1 cellular context compared by ENCODE assay signal in the genomic region with DNA sequence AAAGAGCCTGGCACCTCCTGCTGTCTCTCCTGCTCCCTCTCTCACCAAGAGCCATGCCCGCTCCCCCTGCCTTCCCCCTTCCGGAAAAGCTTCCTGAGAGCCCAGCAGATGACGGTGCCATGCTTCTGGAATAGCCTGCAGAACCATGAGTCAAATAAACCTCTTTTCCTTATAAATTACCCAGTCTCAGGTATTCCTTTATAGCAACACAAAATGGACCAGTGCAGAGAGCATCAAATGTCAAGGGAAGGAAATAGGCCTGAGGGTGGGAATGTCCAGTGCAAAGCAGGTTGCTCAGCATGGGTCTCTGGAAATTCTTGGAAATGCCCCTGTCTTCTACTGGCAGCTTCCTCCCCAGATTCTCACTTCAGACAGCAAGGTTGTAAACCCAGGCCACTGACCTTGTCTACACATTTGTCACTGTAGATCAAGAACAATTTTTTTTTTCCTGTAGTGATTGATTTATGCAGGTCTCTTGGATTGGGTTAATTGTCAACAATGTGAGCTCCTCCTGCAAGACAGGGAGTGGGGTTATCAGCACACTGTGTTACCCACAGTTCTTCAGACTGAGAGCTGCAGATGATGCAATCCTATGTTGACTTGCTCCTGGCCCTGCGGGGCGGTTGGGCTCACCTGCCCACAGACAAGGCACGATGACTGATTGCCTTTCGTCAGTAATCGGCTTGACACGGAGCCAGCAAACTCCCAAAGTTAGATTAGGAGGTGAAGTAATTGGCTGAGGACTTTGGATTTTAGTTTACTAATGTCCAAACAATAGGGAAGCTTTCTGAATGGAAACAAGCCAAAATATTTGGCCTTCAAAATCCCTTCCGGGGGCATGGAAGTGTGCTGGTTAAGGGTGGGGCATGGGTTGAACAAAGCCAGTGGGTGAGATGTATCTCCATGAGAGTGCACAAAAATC.
TF ChIP-seq lines count a peak whose summit lies in the region.

No MANE protein-coding gene starts in this region.

TF ChIP-seq in HepG2, 621 proteins besides CTCF, POLR2A, EP300 and RAD21 (continued from another document and continues in another):
- TF ChIP-seq, protein P1, sequence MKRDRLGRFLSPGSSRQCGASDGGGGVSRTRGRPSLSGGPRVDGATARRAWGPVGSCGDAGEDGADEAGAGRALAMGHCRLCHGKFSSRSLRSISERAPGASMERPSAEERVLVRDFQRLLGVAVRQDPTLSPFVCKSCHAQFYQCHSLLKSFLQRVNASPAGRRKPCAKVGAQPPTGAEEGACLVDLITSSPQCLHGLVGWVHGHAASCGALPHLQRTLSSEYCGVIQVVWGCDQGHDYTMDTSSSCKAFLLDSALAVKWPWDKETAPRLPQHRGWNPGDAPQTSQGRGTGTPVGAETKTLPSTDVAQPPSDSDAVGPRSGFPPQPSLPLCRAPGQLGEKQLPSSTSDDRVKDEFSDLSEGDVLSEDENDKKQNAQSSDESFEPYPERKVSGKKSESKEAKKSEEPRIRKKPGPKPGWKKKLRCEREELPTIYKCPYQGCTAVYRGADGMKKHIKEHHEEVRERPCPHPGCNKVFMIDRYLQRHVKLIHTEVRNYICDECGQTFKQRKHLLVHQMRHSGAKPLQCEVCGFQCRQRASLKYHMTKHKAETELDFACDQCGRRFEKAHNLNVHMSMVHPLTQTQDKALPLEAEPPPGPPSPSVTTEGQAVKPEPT (CRISPR knock-in tag; IDR thresholded peaks at IDR 0.05; ENCODE audit: low read depth) = no peak
- TF ChIP-seq MXI1 (IDR thresholded peaks at IDR 0.05; ENCODE audit: borderline replicate concordance, low read depth, low read length) (no peak), FOXC1 (CRISPR knock-in tag; IDR thresholded peaks at IDR 0.05; ENCODE audit: borderline replicate concordance) (no peak), ASH2L (IDR thresholded peaks at IDR 0.05; ENCODE audit: insufficient read length, low read depth, low read length) (no peak), PLRG1 (conservative IDR thresholded peaks at IDR 0.05) (no peak), ZNF790 (CRISPR knock-in tag; IDR thresholded peaks at IDR 0.05; ENCODE audit: borderline replicate concordance) (no peak), ZNF12 (CRISPR knock-in tag; IDR thresholded peaks at IDR 0.05) (peak; percentile 63; the same call in 1 of the 2 replicates), ZNF337 (CRISPR knock-in tag; IDR thresholded peaks at IDR 0.05; ENCODE audit: borderline replicate concordance, low read depth) (no peak), HCFC1 (IDR thresholded peaks at IDR 0.05; ENCODE audit: low read depth, low read length) (no peak), FOXM1 (CRISPR knock-in tag; IDR thresholded peaks at IDR 0.05) (no peak), SOX13 (IDR thresholded peaks at IDR 0.05) (peak; percentile 70), SOX13 (CRISPR knock-in tag; conservative IDR thresholded peaks at IDR 0.05 in 1 of 2, IDR thresholded peaks at IDR 0.05 in 1 of 2) (peak in 1 of 2 experiments; percentile 93; a peak in 2 of 4 replicates), JARID2 (CRISPR knock-in tag; IDR thresholded peaks at IDR 0.05; ENCODE audit: insufficient replicate concordance) (no peak), DNMT3B (CRISPR knock-in tag; conservative IDR thresholded peaks at IDR 0.05) (no peak), ZNF550 (CRISPR knock-in tag; IDR thresholded peaks at IDR 0.05; ENCODE audit: borderline replicate concordance) (no peak), HNF4G (IDR thresholded peaks at IDR 0.05; ENCODE audit: borderline replicate concordance, low read depth, low read length) (peak; percentile 48; the same call in 1 of the 2 replicates), HNF4G (CRISPR knock-in tag; IDR thresholded peaks at IDR 0.05; ENCODE audit: borderline replicate concordance, low read depth) (0 out of 2 replicates have a peak, but pooled peaks have one; percentile 42), RFX3 (CRISPR knock-in tag; IDR thresholded peaks at IDR 0.05) (no peak), ZNF274 (CRISPR knock-in tag; IDR thresholded peaks at IDR 0.05) (no peak), ZBTB20 (CRISPR knock-in tag; IDR thresholded peaks at IDR 0.05; ENCODE audit: borderline replicate concordance, low read depth) (no peak), PAX8 (CRISPR knock-in tag; IDR thresholded peaks at IDR 0.05; ENCODE audit: borderline replicate concordance) (no peak), TBP (CRISPR knock-in tag; IDR thresholded peaks at IDR 0.05) (no peak), TOE1 (CRISPR knock-in tag; IDR thresholded peaks at IDR 0.05) (no peak), KDM4B (CRISPR knock-in tag; IDR thresholded peaks at IDR 0.05) (0 out of 2 replicates have a peak, but pooled peaks have one; percentile 67), ZNF724P (CRISPR knock-in tag; IDR thresholded peaks at IDR 0.05; ENCODE audit: borderline replicate concordance) (no peak), LCORL (IDR thresholded peaks at IDR 0.05) (peak; percentile 41; the same call in 1 of the 2 replicates), LCORL (CRISPR knock-in tag; IDR thresholded peaks at IDR 0.05) (peak; percentile 94)
- TF ChIP-seq, protein P2, sequence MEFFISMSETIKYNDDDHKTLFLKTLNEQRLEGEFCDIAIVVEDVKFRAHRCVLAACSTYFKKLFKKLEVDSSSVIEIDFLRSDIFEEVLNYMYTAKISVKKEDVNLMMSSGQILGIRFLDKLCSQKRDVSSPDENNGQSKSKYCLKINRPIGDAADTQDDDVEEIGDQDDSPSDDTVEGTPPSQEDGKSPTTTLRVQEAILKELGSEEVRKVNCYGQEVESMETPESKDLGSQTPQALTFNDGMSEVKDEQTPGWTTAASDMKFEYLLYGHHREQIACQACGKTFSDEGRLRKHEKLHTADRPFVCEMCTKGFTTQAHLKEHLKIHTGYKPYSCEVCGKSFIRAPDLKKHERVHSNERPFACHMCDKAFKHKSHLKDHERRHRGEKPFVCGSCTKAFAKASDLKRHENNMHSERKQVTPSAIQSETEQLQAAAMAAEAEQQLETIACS (CRISPR knock-in tag; IDR thresholded peaks at IDR 0.05) = no peak
- TF ChIP-seq, protein P3, sequence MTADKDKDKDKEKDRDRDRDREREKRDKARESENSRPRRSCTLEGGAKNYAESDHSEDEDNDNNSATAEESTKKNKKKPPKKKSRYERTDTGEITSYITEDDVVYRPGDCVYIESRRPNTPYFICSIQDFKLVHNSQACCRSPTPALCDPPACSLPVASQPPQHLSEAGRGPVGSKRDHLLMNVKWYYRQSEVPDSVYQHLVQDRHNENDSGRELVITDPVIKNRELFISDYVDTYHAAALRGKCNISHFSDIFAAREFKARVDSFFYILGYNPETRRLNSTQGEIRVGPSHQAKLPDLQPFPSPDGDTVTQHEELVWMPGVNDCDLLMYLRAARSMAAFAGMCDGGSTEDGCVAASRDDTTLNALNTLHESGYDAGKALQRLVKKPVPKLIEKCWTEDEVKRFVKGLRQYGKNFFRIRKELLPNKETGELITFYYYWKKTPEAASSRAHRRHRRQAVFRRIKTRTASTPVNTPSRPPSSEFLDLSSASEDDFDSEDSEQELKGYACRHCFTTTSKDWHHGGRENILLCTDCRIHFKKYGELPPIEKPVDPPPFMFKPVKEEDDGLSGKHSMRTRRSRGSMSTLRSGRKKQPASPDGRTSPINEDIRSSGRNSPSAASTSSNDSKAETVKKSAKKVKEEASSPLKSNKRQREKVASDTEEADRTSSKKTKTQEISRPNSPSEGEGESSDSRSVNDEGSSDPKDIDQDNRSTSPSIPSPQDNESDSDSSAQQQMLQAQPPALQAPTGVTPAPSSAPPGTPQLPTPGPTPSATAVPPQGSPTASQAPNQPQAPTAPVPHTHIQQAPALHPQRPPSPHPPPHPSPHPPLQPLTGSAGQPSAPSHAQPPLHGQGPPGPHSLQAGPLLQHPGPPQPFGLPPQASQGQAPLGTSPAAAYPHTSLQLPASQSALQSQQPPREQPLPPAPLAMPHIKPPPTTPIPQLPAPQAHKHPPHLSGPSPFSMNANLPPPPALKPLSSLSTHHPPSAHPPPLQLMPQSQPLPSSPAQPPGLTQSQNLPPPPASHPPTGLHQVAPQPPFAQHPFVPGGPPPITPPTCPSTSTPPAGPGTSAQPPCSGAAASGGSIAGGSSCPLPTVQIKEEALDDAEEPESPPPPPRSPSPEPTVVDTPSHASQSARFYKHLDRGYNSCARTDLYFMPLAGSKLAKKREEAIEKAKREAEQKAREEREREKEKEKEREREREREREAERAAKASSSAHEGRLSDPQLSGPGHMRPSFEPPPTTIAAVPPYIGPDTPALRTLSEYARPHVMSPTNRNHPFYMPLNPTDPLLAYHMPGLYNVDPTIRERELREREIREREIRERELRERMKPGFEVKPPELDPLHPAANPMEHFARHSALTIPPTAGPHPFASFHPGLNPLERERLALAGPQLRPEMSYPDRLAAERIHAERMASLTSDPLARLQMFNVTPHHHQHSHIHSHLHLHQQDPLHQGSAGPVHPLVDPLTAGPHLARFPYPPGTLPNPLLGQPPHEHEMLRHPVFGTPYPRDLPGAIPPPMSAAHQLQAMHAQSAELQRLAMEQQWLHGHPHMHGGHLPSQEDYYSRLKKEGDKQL (CRISPR knock-in tag; IDR thresholded peaks at IDR 0.05; ENCODE audit: low read depth) = peak; percentile 70; the same call in 1 of the 2 replicates
- TF ChIP-seq, protein P4, sequence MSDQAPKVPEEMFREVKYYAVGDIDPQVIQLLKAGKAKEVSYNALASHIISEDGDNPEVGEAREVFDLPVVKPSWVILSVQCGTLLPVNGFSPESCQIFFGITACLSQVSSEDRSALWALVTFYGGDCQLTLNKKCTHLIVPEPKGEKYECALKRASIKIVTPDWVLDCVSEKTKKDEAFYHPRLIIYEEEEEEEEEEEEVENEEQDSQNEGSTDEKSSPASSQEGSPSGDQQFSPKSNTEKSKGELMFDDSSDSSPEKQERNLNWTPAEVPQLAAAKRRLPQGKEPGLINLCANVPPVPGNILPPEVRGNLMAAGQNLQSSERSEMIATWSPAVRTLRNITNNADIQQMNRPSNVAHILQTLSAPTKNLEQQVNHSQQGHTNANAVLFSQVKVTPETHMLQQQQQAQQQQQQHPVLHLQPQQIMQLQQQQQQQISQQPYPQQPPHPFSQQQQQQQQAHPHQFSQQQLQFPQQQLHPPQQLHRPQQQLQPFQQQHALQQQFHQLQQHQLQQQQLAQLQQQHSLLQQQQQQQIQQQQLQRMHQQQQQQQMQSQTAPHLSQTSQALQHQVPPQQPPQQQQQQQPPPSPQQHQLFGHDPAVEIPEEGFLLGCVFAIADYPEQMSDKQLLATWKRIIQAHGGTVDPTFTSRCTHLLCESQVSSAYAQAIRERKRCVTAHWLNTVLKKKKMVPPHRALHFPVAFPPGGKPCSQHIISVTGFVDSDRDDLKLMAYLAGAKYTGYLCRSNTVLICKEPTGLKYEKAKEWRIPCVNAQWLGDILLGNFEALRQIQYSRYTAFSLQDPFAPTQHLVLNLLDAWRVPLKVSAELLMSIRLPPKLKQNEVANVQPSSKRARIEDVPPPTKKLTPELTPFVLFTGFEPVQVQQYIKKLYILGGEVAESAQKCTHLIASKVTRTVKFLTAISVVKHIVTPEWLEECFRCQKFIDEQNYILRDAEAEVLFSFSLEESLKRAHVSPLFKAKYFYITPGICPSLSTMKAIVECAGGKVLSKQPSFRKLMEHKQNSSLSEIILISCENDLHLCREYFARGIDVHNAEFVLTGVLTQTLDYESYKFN (CRISPR knock-in tag; conservative IDR thresholded peaks at IDR 0.05) = peak; percentile 75
- TF ChIP-seq, protein P5, sequence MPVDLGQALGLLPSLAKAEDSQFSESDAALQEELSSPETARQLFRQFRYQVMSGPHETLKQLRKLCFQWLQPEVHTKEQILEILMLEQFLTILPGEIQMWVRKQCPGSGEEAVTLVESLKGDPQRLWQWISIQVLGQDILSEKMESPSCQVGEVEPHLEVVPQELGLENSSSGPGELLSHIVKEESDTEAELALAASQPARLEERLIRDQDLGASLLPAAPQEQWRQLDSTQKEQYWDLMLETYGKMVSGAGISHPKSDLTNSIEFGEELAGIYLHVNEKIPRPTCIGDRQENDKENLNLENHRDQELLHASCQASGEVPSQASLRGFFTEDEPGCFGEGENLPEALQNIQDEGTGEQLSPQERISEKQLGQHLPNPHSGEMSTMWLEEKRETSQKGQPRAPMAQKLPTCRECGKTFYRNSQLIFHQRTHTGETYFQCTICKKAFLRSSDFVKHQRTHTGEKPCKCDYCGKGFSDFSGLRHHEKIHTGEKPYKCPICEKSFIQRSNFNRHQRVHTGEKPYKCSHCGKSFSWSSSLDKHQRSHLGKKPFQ (CRISPR knock-in tag; IDR thresholded peaks at IDR 0.05; ENCODE audit: insufficient replicate concordance) = no peak
- TF ChIP-seq, protein P6, sequence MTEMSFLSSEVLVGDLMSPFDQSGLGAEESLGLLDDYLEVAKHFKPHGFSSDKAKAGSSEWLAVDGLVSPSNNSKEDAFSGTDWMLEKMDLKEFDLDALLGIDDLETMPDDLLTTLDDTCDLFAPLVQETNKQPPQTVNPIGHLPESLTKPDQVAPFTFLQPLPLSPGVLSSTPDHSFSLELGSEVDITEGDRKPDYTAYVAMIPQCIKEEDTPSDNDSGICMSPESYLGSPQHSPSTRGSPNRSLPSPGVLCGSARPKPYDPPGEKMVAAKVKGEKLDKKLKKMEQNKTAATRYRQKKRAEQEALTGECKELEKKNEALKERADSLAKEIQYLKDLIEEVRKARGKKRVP (CRISPR knock-in tag; IDR thresholded peaks at IDR 0.05) = peak in 1 of 2 experiments; percentile 99; a peak in 2 of 4 replicates
- TF ChIP-seq, protein P7, sequence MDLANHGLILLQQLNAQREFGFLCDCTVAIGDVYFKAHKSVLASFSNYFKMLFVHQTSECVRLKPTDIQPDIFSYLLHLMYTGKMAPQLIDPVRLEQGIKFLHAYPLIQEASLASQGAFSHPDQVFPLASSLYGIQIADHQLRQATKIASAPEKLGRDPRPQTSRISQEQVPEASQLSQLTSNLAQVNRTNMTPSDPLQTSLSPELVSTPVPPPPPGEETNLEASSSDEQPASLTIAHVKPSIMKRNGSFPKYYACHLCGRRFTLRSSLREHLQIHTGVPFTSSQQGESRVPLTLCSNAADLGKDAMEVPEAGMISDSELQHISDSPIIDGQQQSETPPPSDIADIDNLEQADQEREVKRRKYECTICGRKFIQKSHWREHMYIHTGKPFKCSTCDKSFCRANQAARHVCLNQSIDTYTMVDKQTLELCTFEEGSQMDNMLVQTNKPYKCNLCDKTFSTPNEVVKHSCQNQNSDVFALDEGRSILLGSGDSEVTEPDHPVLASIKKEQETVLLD (CRISPR knock-in tag; IDR thresholded peaks at IDR 0.05; ENCODE audit: low read depth) = no peak
- TF ChIP-seq, protein P8, sequence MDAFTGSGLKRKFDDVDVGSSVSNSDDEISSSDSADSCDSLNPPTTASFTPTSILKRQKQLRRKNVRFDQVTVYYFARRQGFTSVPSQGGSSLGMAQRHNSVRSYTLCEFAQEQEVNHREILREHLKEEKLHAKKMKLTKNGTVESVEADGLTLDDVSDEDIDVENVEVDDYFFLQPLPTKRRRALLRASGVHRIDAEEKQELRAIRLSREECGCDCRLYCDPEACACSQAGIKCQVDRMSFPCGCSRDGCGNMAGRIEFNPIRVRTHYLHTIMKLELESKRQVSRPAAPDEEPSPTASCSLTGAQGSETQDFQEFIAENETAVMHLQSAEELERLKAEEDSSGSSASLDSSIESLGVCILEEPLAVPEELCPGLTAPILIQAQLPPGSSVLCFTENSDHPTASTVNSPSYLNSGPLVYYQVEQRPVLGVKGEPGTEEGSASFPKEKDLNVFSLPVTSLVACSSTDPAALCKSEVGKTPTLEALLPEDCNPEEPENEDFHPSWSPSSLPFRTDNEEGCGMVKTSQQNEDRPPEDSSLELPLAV (CRISPR knock-in tag; conservative IDR thresholded peaks at IDR 0.05; ENCODE audit: low read depth) = no peak
